In the genomic region with DNA sequence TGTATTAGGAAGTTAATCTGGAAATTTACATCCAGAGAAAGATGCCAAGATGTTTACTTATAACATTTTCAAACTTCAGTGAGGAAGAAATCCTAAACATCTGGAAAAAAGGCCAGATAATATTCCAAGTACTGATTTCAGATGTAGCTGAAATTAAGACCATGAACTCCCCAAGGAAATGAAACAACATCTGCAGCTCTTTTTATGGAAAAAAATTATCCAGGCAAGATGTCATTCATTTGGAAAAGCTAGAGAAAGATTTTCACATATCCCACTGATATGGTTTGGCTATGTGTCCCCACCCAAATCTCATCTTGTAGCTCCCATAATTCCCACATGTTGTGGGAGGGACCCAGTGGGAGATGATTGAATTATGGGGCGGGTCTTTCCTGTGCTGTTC, we compare ENCODE assay signal across 27 cellular contexts.
"Had no signal": no experiment of that assay in that cellular context is flagged by ENCODE, and none has a peak within 500 bp of the region (broad histone marks: within the 10 kb centered on the region; RNA-seq: fewer than 3 reads in every experiment).

No MANE protein-coding gene starts in this region.

- H3K9me3 Mint-ChIP-seq: WTC11 had no signal

- H3K4me1 Mint-ChIP-seq: WTC11 had no signal

- H3K4me3 Mint-ChIP-seq: activated CD8-positive, alpha-beta T cell treated with anti-CD3 and anti-CD28 coated beads, Interleukin-2, amount 10 ng/mL, durations not matched to agents 7 days and 5 days; activated T-cell treated with anti-CD3 and anti-CD28 coated beads, Interleukin-2, amount 50 U/mL, for 24 hours; WTC11 had no signal

- H3K27ac ChIP-seq: KMS-11, SJSA1 had no signal

- H3K36me3 Mint-ChIP-seq: WTC11 had no signal

- H3K27me3 Mint-ChIP-seq: activated T-cell treated with anti-CD3 and anti-CD28 coated beads, Interleukin-2, amount 50 U/mL, for 24 hours had no signal

- ATAC-seq: activated CD8-positive, alpha-beta T cell treated with anti-CD3 and anti-CD28 coated beads, Interleukin-2, amount 10 ng/mL, durations not matched to agents 7 days and 5 days; activated naive CD4-positive, alpha-beta T cell treated with anti-CD3 and anti-CD28 coated beads, Interleukin-2, amount 50 U/mL, for 72 hours; Panc1; SK-N-SH treated with all-trans-retinoic acid at 6 μM for 48 hours; WTC11 had no signal

- H3K4me1 ChIP-seq: SJSA1 had no signal

- H3K9me3 ChIP-seq: MG63, SJSA1 had no signal

- H3K27me3 ChIP-seq: MG63, SJSA1 had no signal

- H3K27ac Mint-ChIP-seq: activated CD8-positive, alpha-beta T cell treated with anti-CD3 and anti-CD28 coated beads, Interleukin-2, amount 10 ng/mL, durations not matched to agents 7 days and 5 days; activated naive CD4-positive, alpha-beta T cell treated with anti-CD3 and anti-CD28 coated beads, Interleukin-2, amount 50 U/mL, for 72 hours; activated T-cell treated with anti-CD3 and anti-CD28 coated beads, Interleukin-2, amount 50 U/mL, for 24 hours; WTC11 had no signal

- DNase-seq: activated CD4-positive, alpha-beta T cell treated with anti-CD3 and anti-CD28 coated beads for 48 hours; activated CD4-positive, alpha-beta T cell treated with anti-CD3 and anti-CD28 coated beads, Interleukin-2, amount 50 U/mL, for 4 hours; activated CD4-positive, CD25-positive, alpha-beta regulatory T cell treated with anti-CD3 and anti-CD28 coated beads, Interleukin-2, amount 50 U/mL, for 72 hours; activated CD8-positive, alpha-beta memory T cell treated with anti-CD3 and anti-CD28 coated beads, Interleukin-2, amount 50 U/mL, for 48 hours; activated CD8-positive, alpha-beta T cell treated with anti-CD3 and anti-CD28 coated beads, Interleukin-2, amount 10 ng/mL, durations not matched to agents 7 days and 5 days; activated effector memory CD4-positive, alpha-beta T cell treated with anti-CD3 and anti-CD28 coated beads, Interleukin-2, amount 50 U/mL, for 16 hours; activated naive CD4-positive, alpha-beta T cell treated with Interleukin-2 at 50 U/mL for 16 hours; activated T-cell treated with anti-CD3 and anti-CD28 coated beads, Interleukin-2, amount 50 U/mL, for 24 hours; MG63; NCI-H1105; NCI-H1436; NCI-H1694 treated with DMSO at 0.1 percent for 48 hours; NCI-H2081; NCI-H510A treated with DMSO at 0.1 percent for 48 hours; NCI-H69; NK-92 treated with Interleukin-12 subunit alpha and Interleukin-12 subunit beta, amount 100 ng/mL, for 24 hours; OCI-M1; RPMI8226; SHP77; SW 1271; T-helper 9 cell had no signal

- H3K4me3 ChIP-seq: MG63, SJSA1 had no signal

- H3K36me3 ChIP-seq: MG63, SJSA1 had no signal
